In the genomic region with DNA sequence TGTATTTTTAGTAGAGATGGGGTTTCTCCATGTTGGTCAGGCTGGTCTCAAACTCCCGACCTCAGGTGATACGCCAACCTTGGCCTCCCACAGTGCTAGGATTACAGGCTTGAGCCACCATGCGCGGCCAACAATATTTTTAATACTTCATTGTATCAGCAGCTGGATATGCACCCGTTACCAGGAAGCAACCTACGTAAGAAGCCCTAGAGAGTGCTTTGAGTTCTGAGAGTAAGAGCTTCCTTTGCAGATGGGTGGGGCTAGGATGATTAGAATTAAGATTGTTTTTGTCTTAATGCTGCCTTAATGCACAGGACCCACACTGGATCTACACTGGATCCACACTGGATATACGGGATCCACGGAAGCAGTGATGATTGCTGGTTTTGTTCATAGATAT, we compare ENCODE assay signal across 14 cellular contexts.
"Had no signal": no experiment of that assay in that cellular context is flagged by ENCODE, and none has a peak within 500 bp of the region (broad histone marks: within the 10 kb centered on the region; RNA-seq: fewer than 3 reads in every experiment).

No MANE protein-coding gene starts in this region.

- H3K9me3 Mint-ChIP-seq: activated T-helper 1 cell treated with anti-CD3 and anti-CD28 coated beads, Interleukin-12 subunit alpha, Interleukin-12 subunit beta, Interleukin-2, Interleukin-4 antibody, amounts not matched to agents 30 ng/mL and 10 ng/mL and 1 ng/mL, durations not matched to agents 14 hours and 24 hours and 36 hours had no signal

- H3K27ac ChIP-seq: VCaP had no signal

- ATAC-seq: activated CD8-positive, alpha-beta memory T cell treated with anti-CD3 and anti-CD28 coated beads, Interleukin-2, amount 10 ng/mL, durations not matched to agents 7 days and 5 days; esophagus mucosa; left colon; sciatic nerve had no signal

- H3K27me3 Mint-ChIP-seq: activated naive CD8-positive, alpha-beta T cell; type B pancreatic cell had no signal

- H3K36me3 Mint-ChIP-seq: activated CD8-positive, alpha-beta memory T cell treated with anti-CD3 and anti-CD28 coated beads, Interleukin-2, amount 10 ng/mL, durations not matched to agents 7 days and 5 days; activated naive CD8-positive, alpha-beta T cell; type B pancreatic cell had no signal

- H3K27ac Mint-ChIP-seq: activated CD8-positive, alpha-beta memory T cell treated with anti-CD3 and anti-CD28 coated beads, Interleukin-2, amount 10 ng/mL, durations not matched to agents 7 days and 5 days; activated naive CD8-positive, alpha-beta T cell; activated T-helper 1 cell treated with anti-CD3 and anti-CD28 coated beads, Interleukin-12 subunit alpha, Interleukin-12 subunit beta, Interleukin-2, Interleukin-4 antibody, amounts not matched to agents 30 ng/mL and 10 ng/mL and 1 ng/mL, durations not matched to agents 14 hours and 24 hours and 36 hours; type B pancreatic cell had no signal

- H3K4me3 Mint-ChIP-seq: activated CD8-positive, alpha-beta memory T cell treated with anti-CD3 and anti-CD28 coated beads, Interleukin-2, amount 10 ng/mL, durations not matched to agents 7 days and 5 days; activated naive CD8-positive, alpha-beta T cell; activated T-helper 1 cell treated with anti-CD3 and anti-CD28 coated beads, Interleukin-12 subunit alpha, Interleukin-12 subunit beta, Interleukin-2, Interleukin-4 antibody, amounts not matched to agents 30 ng/mL and 10 ng/mL and 1 ng/mL, durations not matched to agents 14 hours and 24 hours and 36 hours; type B pancreatic cell had no signal

- DNase-seq: activated CD4-positive, alpha-beta T cell treated with anti-CD3 and anti-CD28 coated beads for 4 hours; activated CD8-positive, alpha-beta memory T cell treated with anti-CD3 and anti-CD28 coated beads, Interleukin-2, amount 10 ng/mL, durations not matched to agents 7 days and 5 days; anterior cingulate cortex; glutamatergic neuron; left colon; mammary epithelial cell; SHP77 treated with DMSO at 0.1 percent for 48 hours; stimulated activated CD4-positive, alpha-beta T cell treated with anti-CD3 and anti-CD28 coated beads, Interleukin-2, amount 100 ng/mL, for 24 hours had no signal
